8 cellular contexts compared by ENCODE assay signal in genomic region chr5:178859625-178860521, GRCh38. TPM values are rescaled to one million over a fixed set of nuclear protein-coding genes. Genes with fewer than 3 reads are reported as not detected.
DNase-seq lines count a peak whose midpoint lies in the region; ATAC-seq, FAIRE-seq and TF ChIP-seq lines count a peak whose summit lies in the region.

ZNF354B (plus strand) TSS chr5:178859953; CDS start chr5:178861048, 1,095 bp downstream.

- POLR2A ChIA-PET in HepG2 (lab: Yijun Ruan, JAX), result interaction anchor here (0.9 to 1.4 kb wide), 5 partner anchors 36 to 656 kb away, joined by 3 to 8 read pairs (median 3); partner anchors contain the start of genes CLK4, HNRNPAB and ZFP2

- peaks cover 34 to 38% (median 37%) of the 10 kb centered on the region in 11 experiments for H3K36me3 ChIP-seq in BLaER1 treated with 17β-estradiol and CSF1 and Interleukin-3, amounts not matched to agents 10 nM and 100 nM
- H3K36me3 ChIP-seq in HepG2 (replicated peaks in 1 of 2; ENCODE audit: control insufficient read depth in 1 of 2, insufficient read depth in 2 of 2, low read length in 2 of 2), result 0 out of 5 replicates have a peak, but pooled peaks cover 0 to 4% of the 10 kb centered on the region in 2 experiments

- peaks cover 0 to 8% (median 0%) of the 10 kb centered on the region in 11 experiments; a peak in 3 of 22 replicates for H4K20me1 ChIP-seq in BLaER1 treated with 17β-estradiol and CSF1 and Interleukin-3, amounts not matched to agents 10 nM and 100 nM
- no peaks in the 10 kb centered on the region for H4K20me1 ChIP-seq in HepG2 (ENCODE audit: insufficient read depth, low read length)

- peak within 1 kb of the TSS; percentile 88 to 95 (median 92) for H3K27ac ChIP-seq in BLaER1 treated with 17β-estradiol and CSF1 and Interleukin-3, amounts not matched to agents 10 nM and 100 nM
- H3K27ac ChIP-seq in HepG2 (ENCODE audit: extremely low read length, insufficient read depth, low read length), result peak within 1 kb of the TSS; percentile 81

- peak; percentile 63 to 79 for TF ChIP-seq POLR2A in HepG2 (IDR thresholded peaks at IDR 0.05; ENCODE audit: insufficient read depth in 1 of 2, low read depth in 2 of 2, low read length in 2 of 2)

- intact Hi-C loops in HepG2 (cut with micrococcal nuclease; ENCODE audit: unreplicated experiment), result no loop called here

- no peak for TF ChIP-seq EP300 in HepG2 (IDR thresholded peaks at IDR 0.05; ENCODE audit: low read depth in 2 of 2, low read length in 2 of 2)
- no peak for TF ChIP-seq EP300 in HepG2 (CRISPR knock-in tag; IDR thresholded peaks at IDR 0.05; ENCODE audit: borderline replicate concordance)

- in situ Hi-C loops in HepG2 (cut with HindIII; ENCODE audit: extremely low pct_ligation_motif_present, low pct_unique_long_range_greater_than_20kb), result no loop called here

- H2AFZ ChIP-seq in HepG2 (ENCODE audit: low read length), result peak within 1 kb of the TSS; percentile 79

- H3K9ac ChIP-seq in BLaER1 treated with 17β-estradiol and CSF1 and Interleukin-3, amounts not matched to agents 10 nM and 100 nM, result peak within 1 kb of the TSS; percentile 88 to 98 (median 95)
- H3K9ac ChIP-seq in HepG2 (ENCODE audit: insufficient read depth, low read depth, low read length), result peak within 1 kb of the TSS; percentile 83

- ATAC-seq in GM19324 (IDR thresholded peaks at IDR 0.05; ENCODE audit: low FRiP score, unreplicated experiment) (peak; percentile 98), HG03460 (IDR thresholded peaks at IDR 0.05; ENCODE audit: unreplicated experiment) (peak; percentile 99), HepG2 (peak; percentile 98)

- H3K4me2 ChIP-seq in BLaER1 treated with 17β-estradiol and CSF1 and Interleukin-3, amounts not matched to agents 10 nM and 100 nM, result peak within 1 kb of the TSS; percentile 63 to 86 (median 78)
- H3K4me2 ChIP-seq in HepG2 (ENCODE audit: low read depth, low read length), result peak within 1 kb of the TSS; percentile 84

- TF ChIP-seq CTCF in HepG2 (CRISPR knock-in tag; IDR thresholded peaks at IDR 0.05), result peak; percentile 45

- H3K4me3 ChIP-seq in BLaER1 treated with 17β-estradiol and CSF1 and Interleukin-3, amounts not matched to agents 10 nM and 100 nM, result peak within 1 kb of the TSS; percentile 85 to 99 (median 92)
- H3K4me3 ChIP-seq in HepG2 (replicated peaks in 1 of 3; ENCODE audit: insufficient read depth in 1 of 3, low read depth in 2 of 3, low read length in 3 of 3), result peak within 1 kb of the TSS; percentile 70 to 82 (median 74); a peak in 5 of 6 replicates

- H3K9me3 ChIP-seq in BLaER1 treated with 17β-estradiol and CSF1 and Interleukin-3, amounts not matched to agents 10 nM and 100 nM (replicated peaks in 1 of 11), result peaks cover 14 to 56% (median 31%) of the 10 kb centered on the region in 11 experiments
- no peaks in the 10 kb centered on the region for H3K9me3 ChIP-seq in HepG2 (ENCODE audit: low read length)

- H3K79me2 ChIP-seq in HepG2 (ENCODE audit: insufficient read depth, low read length), result peaks cover 6% of the 10 kb centered on the region

- no TSS peak for BruUV-seq in HepG2 (replicated peaks; lab: Mats Ljungman, UMichigan)

- peak; percentile 86 for FAIRE-seq in HepG2 (lab: Jason Lieb, UNC)

- TF ChIP-seq RAD21 in HepG2 (CRISPR knock-in tag; IDR thresholded peaks at IDR 0.05), result peak; percentile 24

- WGBS in HepG2 (ENCODE audit: low lambda C conversion rate), result 7% methylated on average over 15 of the region's 86 CpGs

- peak; percentile 72 for DNase-seq in NCI-H526 treated with DMSO at 0.1 percent for 48 hours (lab: John Stamatoyannopoulos, UW)
- DNase-seq in activated CD4-positive, alpha-beta T cell treated with anti-CD3 and anti-CD28 coated beads, Interleukin-2, amount 50 U/mL, for 24 hours (ENCODE audit: low read depth in 1 of 2, low spot score in 1 of 2), result peak; percentile 55 to 79
- peak; percentile 98 for DNase-seq in dermis blood vessel endothelial cell
- DNase-seq in HepG2 (ENCODE audit: low spot score), result peak; percentile 90
- peak; percentile 67 to 76 for DNase-seq in stimulated activated CD4-positive, alpha-beta T cell treated with anti-CD3 and anti-CD28 coated beads, Interleukin-2, amount 100 ng/mL, for 48 hours

- H3K27me3 ChIP-seq in BLaER1 treated with 17β-estradiol and CSF1 and Interleukin-3, amounts not matched to agents 10 nM and 100 nM, result no peaks in the 10 kb centered on the region
- H3K27me3 ChIP-seq in HepG2 (ENCODE audit: control insufficient read depth in 1 of 2, insufficient read depth in 2 of 2, low read length in 2 of 2), result no peaks in the 10 kb centered on the region

- peaks cover 12 to 30% (median 21%) of the 10 kb centered on the region in 10 experiments; a peak in 17 of 20 replicates for H3K4me1 ChIP-seq in BLaER1 treated with 17β-estradiol and CSF1 and Interleukin-3, amounts not matched to agents 10 nM and 100 nM
- H3K4me1 ChIP-seq in HepG2 (ENCODE audit: insufficient read depth, low read length), result peaks cover 28% of the 10 kb centered on the region

- CTCF ChIA-PET in HepG2 (lab: Yijun Ruan, JAX; ENCODE audit: low intra/inter-chr PET ratio, low total read pairs), result no interaction called here

TF ChIP-seq in HepG2, 621 proteins besides CTCF, POLR2A, EP300 and RAD21 (continues in another document):
- TF ChIP-seq, protein P1, sequence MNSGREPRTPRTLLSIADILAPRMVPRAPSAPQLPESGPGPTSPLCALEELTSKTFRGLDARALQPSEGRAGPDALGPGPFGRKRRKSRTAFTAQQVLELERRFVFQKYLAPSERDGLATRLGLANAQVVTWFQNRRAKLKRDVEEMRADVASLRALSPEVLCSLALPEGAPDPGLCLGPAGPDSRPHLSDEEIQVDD (CRISPR knock-in tag; IDR thresholded peaks at IDR 0.05; ENCODE audit: borderline replicate concordance), result no peak
- no peak for TF ChIP-seq ZNF383 (CRISPR knock-in tag; IDR thresholded peaks at IDR 0.05; ENCODE audit: borderline replicate concordance)
- TF ChIP-seq NFYC (CRISPR knock-in tag; IDR thresholded peaks at IDR 0.05), result peak; percentile 54
- 0 out of 2 replicates have a peak, but pooled peaks have one; percentile 40 for TF ChIP-seq ZNF713 (CRISPR knock-in tag; IDR thresholded peaks at IDR 0.05)
- TF ChIP-seq ZNF343 (CRISPR knock-in tag; IDR thresholded peaks at IDR 0.05), result 0 out of 2 replicates have a peak, but pooled peaks have one; percentile 44
- no peak for TF ChIP-seq TOPORS (CRISPR knock-in tag; IDR thresholded peaks at IDR 0.05)
- peak; percentile 30; the same call in 1 of the 2 replicates for TF ChIP-seq ETV5 (CRISPR knock-in tag; IDR thresholded peaks at IDR 0.05; ENCODE audit: borderline replicate concordance)
- TF ChIP-seq, protein P2, sequence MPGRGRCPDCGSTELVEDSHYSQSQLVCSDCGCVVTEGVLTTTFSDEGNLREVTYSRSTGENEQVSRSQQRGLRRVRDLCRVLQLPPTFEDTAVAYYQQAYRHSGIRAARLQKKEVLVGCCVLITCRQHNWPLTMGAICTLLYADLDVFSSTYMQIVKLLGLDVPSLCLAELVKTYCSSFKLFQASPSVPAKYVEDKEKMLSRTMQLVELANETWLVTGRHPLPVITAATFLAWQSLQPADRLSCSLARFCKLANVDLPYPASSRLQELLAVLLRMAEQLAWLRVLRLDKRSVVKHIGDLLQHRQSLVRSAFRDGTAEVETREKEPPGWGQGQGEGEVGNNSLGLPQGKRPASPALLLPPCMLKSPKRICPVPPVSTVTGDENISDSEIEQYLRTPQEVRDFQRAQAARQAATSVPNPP (CRISPR knock-in tag; IDR thresholded peaks at IDR 0.05), result 0 out of 2 replicates have a peak, but pooled peaks have one; percentile 65
- TF ChIP-seq ZNF556 (CRISPR knock-in tag; IDR thresholded peaks at IDR 0.05; ENCODE audit: borderline replicate concordance), result peak; percentile 79; the same call in 1 of the 2 replicates
- TF ChIP-seq CBX5 (CRISPR knock-in tag; IDR thresholded peaks at IDR 0.05; ENCODE audit: borderline replicate concordance), result peak; percentile 70; the same call in 1 of the 2 replicates
- no peak for TF ChIP-seq TBL1XR1 (IDR thresholded peaks at IDR 0.05; ENCODE audit: borderline replicate concordance, low read length, partially characterized antibody)
- TF ChIP-seq ETV6 (CRISPR knock-in tag; conservative IDR thresholded peaks at IDR 0.05), result peak; percentile 65; the same call in 1 of the 2 replicates
- peak; percentile 37; the same call in 1 of the 2 replicates for TF ChIP-seq MAF1 (CRISPR knock-in tag; IDR thresholded peaks at IDR 0.05; ENCODE audit: borderline replicate concordance)

RNA-seq across cellular contexts. Expression of gene ZNF354B, which starts in this region (rescaled TPM):
- total RNA-seq in dermis blood vessel endothelial cell (7.4 and 10.9 TPM in 2 replicates), HepG2 (2016; rRNA removed; fragmentation: Illumina TruSeq; extraction: Trizol) (6.8 and 10.3 TPM in 2 replicates)
- total RNA-seq in HepG2 (2016; cell fraction: cytosol; rRNA removed; fragmentation: Illumina TruSeq; extraction: Trizol; ENCODE audit: low read depth), result 4.3 and 6.2 TPM in 2 replicates
- 6.6 and 8.5 TPM in 2 replicates for total RNA-seq in HepG2 (2016; cell fraction: insoluble cytoplasmic fraction; rRNA removed; fragmentation: Illumina TruSeq; extraction: Trizol)
- 3.7 and 5.5 TPM in 2 replicates for total RNA-seq in HepG2 (2016; cell fraction: membrane; rRNA removed; fragmentation: Illumina TruSeq; extraction: Trizol)
- 17.2 and 19.1 TPM in 2 replicates for total RNA-seq in HepG2 (2016; cell fraction: nucleus; rRNA removed; fragmentation: Illumina TruSeq; extraction: Trizol)
- 7.8 and 8.0 TPM in 2 replicates for polyA plus RNA-seq in HepG2 (2011; rRNA removed)
- 2.7 and 2.9 TPM in 2 replicates for polyA plus RNA-seq in HepG2 (2011; cell fraction: cytosol; rRNA removed)
- polyA plus RNA-seq in HepG2 (2011; cell fraction: nucleus; rRNA removed), result 16.8 and 20.1 TPM in 2 replicates
- polyA plus RNA-seq in HepG2 (2012), result 6.9 and 9.3 TPM in 2 replicates
- polyA plus RNA-seq in HepG2 (2016; cell fraction: cytosol; fragmentation: Illumina TruSeq; extraction: Trizol; ENCODE audit: low read depth), result 0.32 and 0.40 TPM in 2 replicates
- 4.1 TPM in 2 replicates for polyA plus RNA-seq in HepG2 (2016; cell fraction: insoluble cytoplasmic fraction; fragmentation: Illumina TruSeq; extraction: Trizol; ENCODE audit: low read depth)
- polyA plus RNA-seq in HepG2 (2016; cell fraction: membrane; fragmentation: Illumina TruSeq; extraction: Trizol; ENCODE audit: low read depth), result 0.79 and 1.0 TPM in 2 replicates
- 31.3 and 33.1 TPM in 2 replicates for polyA plus RNA-seq in HepG2 (2016; cell fraction: nucleus; fragmentation: Illumina TruSeq; extraction: Trizol; ENCODE audit: insufficient read depth, low read depth)
- 3.1 and 4.7 TPM in 2 replicates for polyA minus RNA-seq in HepG2 (2011; rRNA and poly(A)+ RNA removed; ENCODE audit: low replicate concordance)
- polyA minus RNA-seq in HepG2 (2011; cell fraction: cytosol; rRNA and poly(A)+ RNA removed), result 2.4 and 4.5 TPM in 2 replicates
- 22.5 and 26.5 TPM in 2 replicates for polyA minus RNA-seq in HepG2 (2011; cell fraction: nucleus; rRNA and poly(A)+ RNA removed)

Comparison
In these comparisons a context has a peak if more than half of its experiments do, and no peak if none do; other contexts are left out.
1. Peak in every context shown above with its lines: DNase-seq, ATAC-seq, H3K4me3 ChIP-seq and H3K27ac ChIP-seq.